In genomic region chr3:13461169-13462124, GRCh38 we compare ENCODE assay signal across 8 cellular contexts. TPM values are rescaled to one million over a fixed set of nuclear protein-coding genes. Genes with fewer than 3 reads are reported as not detected.
A peak's percentile ranks its signal among the peaks of the same experiment; 100 is the strongest.
DNase-seq lines count a peak whose midpoint lies in the region; ATAC-seq and TF ChIP-seq lines count a peak whose summit lies in the region.

No MANE protein-coding gene starts in this region.

- no peaks in the 10 kb centered on the region for H3K4me1 ChIP-seq in neural progenitor cell

- no peaks in the 10 kb centered on the region for H4K20me1 ChIP-seq in neural progenitor cell (ENCODE audit: low read depth)

- H3K9me3 ChIP-seq in neural progenitor cell (ENCODE audit: low read depth): no peaks in the 10 kb centered on the region

- no peak overlapping the region for H3K4me2 ChIP-seq in neural progenitor cell

- peaks cover 4 to 5% of the 10 kb centered on the region in 2 donors for H3K4me1 Mint-ChIP-seq in effector memory CD8-positive, alpha-beta T cell (ENCODE audit: low read depth in 2 of 2)
- peaks cover 35% of the 10 kb centered on the region for H3K4me1 Mint-ChIP-seq in neural progenitor cell

- no peak overlapping the region for H3K4me3 Mint-ChIP-seq in effector memory CD8-positive, alpha-beta T cell
- H3K4me3 Mint-ChIP-seq in neural progenitor cell: no peak overlapping the region

- H3K36me3 ChIP-seq in neural progenitor cell: no peaks in the 10 kb centered on the region

- H3K27me3 ChIP-seq in neural progenitor cell: no peaks in the 10 kb centered on the region

- H3K9me3 Mint-ChIP-seq in effector memory CD8-positive, alpha-beta T cell: no peaks in the 10 kb centered on the region
- H3K9me3 Mint-ChIP-seq in neural progenitor cell: no peaks in the 10 kb centered on the region

- H3K36me3 Mint-ChIP-seq in effector memory CD8-positive, alpha-beta T cell (ENCODE audit: insufficient read depth): peaks cover 2% of the 10 kb centered on the region
- no peaks in the 10 kb centered on the region for H3K36me3 Mint-ChIP-seq in neural progenitor cell

- H3K79me2 ChIP-seq in neural progenitor cell (ENCODE audit: low read depth): no peaks in the 10 kb centered on the region

- no peak for DNase-seq in AG10803 (ENCODE audit: low read depth)
- DNase-seq in NCI-H510A (lab: John Stamatoyannopoulos, UW): peak; percentile 70
- peak; percentile 55 to 65 for DNase-seq in activated CD4-positive, alpha-beta T cell treated with anti-CD3 and anti-CD28 coated beads, Interleukin-2, amount 50 U/mL, for 4 hours
- DNase-seq in effector memory CD8-positive, alpha-beta T cell: peak; percentile 63 to 76 (median 75)
- peak; percentile 89 for DNase-seq in neural progenitor cell (ENCODE audit: low spot score)
- DNase-seq in NCI-H446 treated with DMSO at 0.1 percent for 48 hours (lab: John Stamatoyannopoulos, UW): no peak

- H2AFZ ChIP-seq in neural progenitor cell (replicated peaks): no peak overlapping the region

- H3K9ac ChIP-seq in neural progenitor cell: no peak overlapping the region

- no peak overlapping the region for H3K27ac ChIP-seq in neural progenitor cell

- TF ChIP-seq CTCF in AG10803 (conservative IDR thresholded peaks at IDR 0.05; ENCODE audit: low read length): peak; percentile 34
- TF ChIP-seq CTCF in neural progenitor cell (IDR thresholded peaks at IDR 0.05): peak; percentile 98

- peaks cover 14 to 47% of the 10 kb centered on the region in 2 donors for H3K27me3 Mint-ChIP-seq in effector memory CD8-positive, alpha-beta T cell
- H3K27me3 Mint-ChIP-seq in neural progenitor cell (ENCODE audit: insufficient read depth, low read depth): peaks cover 10% of the 10 kb centered on the region

- H3K4me3 ChIP-seq in AG10803 (ENCODE audit: low read length): no peak overlapping the region
- no peak overlapping the region for H3K4me3 ChIP-seq in neural progenitor cell

- peak overlapping the region in 1 of 2 donors; percentile 28 for H3K27ac Mint-ChIP-seq in effector memory CD8-positive, alpha-beta T cell
- H3K27ac Mint-ChIP-seq in neural progenitor cell: no peak overlapping the region

- no peaks in the 10 kb centered on the region for H3F3A ChIP-seq in neural progenitor cell (ENCODE audit: low read depth)

- ATAC-seq in GM19351 (IDR thresholded peaks at IDR 0.05; ENCODE audit: unreplicated experiment) (peak; percentile 81), GM18520 (IDR thresholded peaks at IDR 0.05; ENCODE audit: unreplicated experiment) (no peak)
- ATAC-seq in effector memory CD8-positive, alpha-beta T cell (replicated peaks): peak; percentile 96

RNA-seq across cellular contexts. Expression of gene HDAC11, which starts 18.7 kb away (rescaled TPM):
- total RNA-seq in neural progenitor cell (ENCODE audit: low replicate concordance): 4.8 and 12.6 TPM in 2 replicates

RNA-seq across cellular contexts. Expression of gene NUP210, which starts 41.3 kb away (rescaled TPM):
- total RNA-seq in neural progenitor cell (ENCODE audit: low replicate concordance): 37.1 and 78.9 TPM in 2 replicates

Comparison
In these comparisons a context has a peak if more than half of its experiments do, and no peak if none do; other contexts are left out.
1. DNase-seq: peak in NCI-H510A (single experiment), activated CD4-positive, alpha-beta T cell treated with anti-CD3 and anti-CD28 coated beads, Interleukin-2, amount 50 U/mL, for 4 hours (2 of 2), effector memory CD8-positive, alpha-beta T cell (3 of 3) and neural progenitor cell (single experiment); none in AG10803 (single experiment) and NCI-H446 treated with DMSO at 0.1 percent for 48 hours (single experiment).